ENCODE assay signal across 21 cellular contexts in the genomic region with DNA sequence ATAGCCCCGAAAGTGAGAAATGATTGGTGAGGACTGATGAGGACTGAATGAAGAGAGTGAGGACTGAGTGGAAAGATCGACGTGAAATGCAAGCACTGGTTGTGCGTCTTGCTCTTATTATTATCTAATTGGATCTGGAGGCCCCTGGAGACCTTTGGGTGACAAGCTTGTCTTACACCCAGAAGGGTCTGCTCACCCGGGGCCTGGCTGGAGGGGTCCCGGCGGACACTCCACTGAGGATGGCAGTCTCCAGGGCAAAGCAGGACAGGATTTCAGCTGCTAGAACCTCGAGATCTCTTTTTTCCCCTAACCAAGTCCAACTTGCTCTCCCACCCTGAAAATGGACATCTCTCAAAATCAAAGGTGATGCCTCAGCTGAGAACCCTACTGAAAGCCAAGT.
"Had no signal": no experiment of that assay in that cellular context is flagged by ENCODE, and none has a peak within 500 bp of the region (broad histone marks: within the 10 kb centered on the region; RNA-seq: fewer than 3 reads in every experiment).

No MANE protein-coding gene starts in this region.

- H3K27ac Mint-ChIP-seq: immature natural killer cell, memory B cell, mesothelial cell of epicardium had no signal

- DNase-seq: hippocampal formation, hypothalamus, immature natural killer cell, islet precursor cell, kidney, kidney glomerular epithelial cell, left cardiac atrium, left colon, left ventricle myocardium inferior, left ventricle myocardium superior, lower lobe of right lung, mammary epithelial cell, mesenchymal stem cell, mesendoderm, midbrain, mucosa of descending colon, naive B cell had no signal

- H3K9me3 Mint-ChIP-seq: immature natural killer cell, mesothelial cell of epicardium had no signal

- H3K36me3 Mint-ChIP-seq: immature natural killer cell, memory B cell, mesothelial cell of epicardium, naive B cell had no signal

- H3K4me1 Mint-ChIP-seq: immature natural killer cell, memory B cell, mesothelial cell of epicardium, naive B cell had no signal

- ATAC-seq: left cardiac atrium, left colon, left lobe of liver, left lung, left ventricle myocardium superior, lower lobe of right lung, mucosa of descending colon had no signal

- H3K4me3 Mint-ChIP-seq: immature natural killer cell, memory B cell, mesothelial cell of epicardium, naive B cell had no signal
